12 cellular contexts compared by ENCODE assay signal in the genomic region with DNA sequence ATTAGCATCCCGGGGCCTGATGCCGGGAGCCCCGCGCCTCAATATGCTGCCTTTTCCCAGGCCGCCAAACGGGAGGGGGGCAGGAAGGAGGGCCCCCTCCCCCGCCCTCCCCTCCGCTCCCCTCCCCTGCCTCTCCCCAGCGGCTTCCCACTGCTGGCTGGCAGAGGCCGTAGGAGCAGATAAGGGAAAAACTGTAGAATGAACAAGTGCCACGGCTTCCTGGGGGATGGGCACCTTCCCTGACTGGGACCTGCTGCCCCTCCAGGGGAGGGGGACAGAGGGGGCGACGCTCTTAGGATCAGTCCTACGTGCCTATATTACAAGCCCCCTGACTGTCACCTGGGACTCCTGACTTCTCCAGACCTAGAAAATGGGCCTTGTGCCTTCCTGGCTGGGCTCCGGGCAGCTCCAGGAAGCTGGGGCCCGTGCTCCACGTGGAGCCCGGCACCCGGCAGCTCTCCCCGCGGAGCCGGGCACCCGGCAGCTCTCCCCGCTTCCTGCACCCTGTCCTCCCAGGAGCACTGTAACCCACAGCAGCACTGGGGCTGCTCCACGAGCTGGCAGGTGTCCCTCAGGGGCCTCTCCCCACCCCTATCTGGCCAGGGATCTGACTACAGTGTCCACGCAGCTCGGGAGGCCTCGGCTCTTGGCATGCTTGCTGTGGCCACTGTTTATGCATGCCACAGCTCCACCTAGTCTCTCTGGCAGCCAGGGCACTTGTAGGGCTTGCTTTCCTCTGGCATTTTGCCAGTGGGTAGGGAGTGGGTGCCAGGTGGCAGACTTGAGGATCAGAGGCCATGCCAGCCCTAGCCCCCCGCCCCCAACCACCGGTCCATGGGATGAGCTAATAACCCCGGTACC. TPM values are rescaled to one million over a fixed set of nuclear protein-coding genes. Genes with fewer than 3 reads are reported as not detected.
DNase-seq lines count a peak whose midpoint lies in the region; ATAC-seq and TF ChIP-seq lines count a peak whose summit lies in the region.
"Had no signal": no experiment of that assay in that cellular context is flagged by ENCODE, and none has a peak within 500 bp of the region (broad histone marks: within the 10 kb centered on the region; RNA-seq: fewer than 3 reads in every experiment).

No MANE protein-coding gene starts in this region.

- no peak overlapping the region for H3K4me3 Mint-ChIP-seq in activated CD8-positive, alpha-beta memory T cell treated with anti-CD3 and anti-CD28 coated beads, Interleukin-2, amount 10 ng/mL, durations not matched to agents 7 days and 5 days

- peak; percentile 60 for DNase-seq in activated CD8-positive, alpha-beta memory T cell treated with anti-CD3 and anti-CD28 coated beads for 24 hours
- DNase-seq in activated CD8-positive, alpha-beta memory T cell treated with anti-CD3 and anti-CD28 coated beads, Interleukin-2, amount 10 ng/mL, durations not matched to agents 7 days and 5 days: no peak
- DNase-seq in NCI-H510A (lab: John Stamatoyannopoulos, UW): peak; percentile 61
- no peak for DNase-seq in esophagus squamous epithelium (lab: John Stamatoyannopoulos, UW)
- peak; percentile 76 for DNase-seq in stomach
- no peak for DNase-seq in cortex of kidney (lab: John Stamatoyannopoulos, UW)
- DNase-seq in uterus: no peak
- no peak for DNase-seq in superior temporal gyrus (ENCODE audit: extremely low spot score)
- DNase-seq: Caco-2, MV-4-11 had no signal

- ATAC-seq in activated CD8-positive, alpha-beta memory T cell treated with anti-CD3 and anti-CD28 coated beads, Interleukin-2, amount 10 ng/mL, durations not matched to agents 7 days and 5 days: no peak
- ATAC-seq: sciatic nerve had no signal

- H3K36me3 ChIP-seq in esophagus squamous epithelium: no peaks in the 10 kb centered on the region
- no peaks in the 10 kb centered on the region for H3K36me3 ChIP-seq in stomach
- H3K36me3 ChIP-seq in uterus: no peaks in the 10 kb centered on the region

- peaks cover 0 to 80% (median 0%) of the 10 kb centered on the region in 4 donors for H3K27me3 ChIP-seq in esophagus squamous epithelium
- peaks cover 0 to 88% (median 57%) of the 10 kb centered on the region in 3 donors for H3K27me3 ChIP-seq in stomach
- H3K27me3 ChIP-seq in uterus: peaks cover 19 to 37% of the 10 kb centered on the region in 2 donors

- CTCF ChIA-PET in activated CD8-positive, alpha-beta memory T cell treated with anti-CD3 and anti-CD28 coated beads, Interleukin-2, amount 10 ng/mL, durations not matched to agents 7 days and 5 days (lab: Charles Lee): interaction anchor here (0.7 to 1.2 kb wide), 4 partner anchors 10 to 116 kb away, joined by 3 to 5 read pairs (median 4); no protein-coding TSS in a partner anchor

- peaks cover 11% of the 10 kb centered on the region for H3K4me1 Mint-ChIP-seq in activated CD8-positive, alpha-beta memory T cell treated with anti-CD3 and anti-CD28 coated beads, Interleukin-2, amount 10 ng/mL, durations not matched to agents 7 days and 5 days

- H3K9me3 Mint-ChIP-seq in activated CD8-positive, alpha-beta memory T cell treated with anti-CD3 and anti-CD28 coated beads, Interleukin-2, amount 10 ng/mL, durations not matched to agents 7 days and 5 days (ENCODE audit: low read depth): no peaks in the 10 kb centered on the region

- TF ChIP-seq POLR2A in esophagus squamous epithelium (IDR thresholded peaks at IDR 0.05) (no peak), stomach (IDR thresholded peaks at IDR 0.05) (no peak), uterus (IDR thresholded peaks at IDR 0.05) (no peak)

- H3K4me1 ChIP-seq in esophagus squamous epithelium (peaks cover 75 to 94% (median 78%) of the 10 kb centered on the region in 3 donors), stomach (peaks cover 52 to 66% (median 65%) of the 10 kb centered on the region in 4 donors), uterus (peaks cover 0 to 17% of the 10 kb centered on the region in 2 donors)

- TF ChIP-seq CTCF in esophagus squamous epithelium (IDR thresholded peaks at IDR 0.05): no peak
- no peak for TF ChIP-seq CTCF in stomach (IDR thresholded peaks at IDR 0.05)
- no peak for TF ChIP-seq CTCF in uterus (IDR thresholded peaks at IDR 0.05)

- H3K4me3 ChIP-seq in esophagus squamous epithelium (peak overlapping the region; percentile 22 to 67 (median 42)), stomach (peak overlapping the region; percentile 31 to 55 (median 36)), uterus (no peak overlapping the region)

- H3K9me3 ChIP-seq in esophagus squamous epithelium: no peaks in the 10 kb centered on the region
- no peaks in the 10 kb centered on the region for H3K9me3 ChIP-seq in stomach
- no peaks in the 10 kb centered on the region for H3K9me3 ChIP-seq in uterus
- H3K9me3 ChIP-seq: Caco-2 had no signal

- no peaks in the 10 kb centered on the region for H3K36me3 Mint-ChIP-seq in activated CD8-positive, alpha-beta memory T cell treated with anti-CD3 and anti-CD28 coated beads, Interleukin-2, amount 10 ng/mL, durations not matched to agents 7 days and 5 days

- H3K27ac Mint-ChIP-seq in activated CD8-positive, alpha-beta memory T cell treated with anti-CD3 and anti-CD28 coated beads, Interleukin-2, amount 10 ng/mL, durations not matched to agents 7 days and 5 days: no peak overlapping the region

- H3K27ac ChIP-seq in esophagus squamous epithelium (peak overlapping the region; percentile 41 to 62 (median 50)), stomach (peak overlapping the region in 4 of 5 donors; percentile 19 to 62 (median 32)), uterus (peak overlapping the region in 1 of 2 donors; percentile 38)

- H3K27me3 Mint-ChIP-seq in activated CD8-positive, alpha-beta memory T cell treated with anti-CD3 and anti-CD28 coated beads, Interleukin-2, amount 10 ng/mL, durations not matched to agents 7 days and 5 days: peaks cover 21% of the 10 kb centered on the region

- WGBS in esophagus squamous epithelium, 2 donors: 10 to 15% methylated on average over 5 to 8 of the region's 31 CpGs
- 6 to 16% (median 12%) methylated on average over 15 to 31 of the region's 31 CpGs for WGBS in stomach, 5 donors

- intact Hi-C loops in esophagus squamous epithelium (cut with DNase I) (no loop called here), stomach (cut with DNase I; ENCODE audit: low total_unique reads) (no loop called here), uterus (cut with DNase I; ENCODE audit: low total_unique reads) (no loop called here)

- no peak for TF ChIP-seq EP300 in stomach (IDR thresholded peaks at IDR 0.05)

RNA-seq across cellular contexts. Expression of gene HES5, which starts 0.7 kb away (rescaled TPM):
- not detected for total RNA-seq in activated CD8-positive, alpha-beta memory T cell treated with anti-CD3 and anti-CD28 coated beads, Interleukin-2, amount 10 ng/mL, durations not matched to agents 7 days and 5 days
- total RNA-seq in esophagus squamous epithelium: under 1 TPM in 3 of 4 donors, not detected in 1; 0.35 to 0.76 (median 0.70) TPM
- total RNA-seq in stomach: 1 to 10 TPM in 1 of 5 donors, not detected in 4; 9.6 TPM
- under 1 TPM in 1 of 3 donors, not detected in 2; 0.25 TPM for polyA plus RNA-seq in stomach
- 1 to 10 TPM in 2 of 4 donors, under 1 TPM in 1, not detected in 1; 0.34 to 2.8 (median 1.8) TPM for total RNA-seq in uterus
- total RNA-seq: Caco-2, fibroblast of lung had no signal
- polyA plus RNA-seq: fibroblast of lung had no signal

RNA-seq across cellular contexts. Expression of gene PANK4, which starts 4.3 kb away (rescaled TPM):
- 10 to 100 TPM; 72.2 to 91.2 TPM for total RNA-seq in activated CD8-positive, alpha-beta memory T cell treated with anti-CD3 and anti-CD28 coated beads, Interleukin-2, amount 10 ng/mL, durations not matched to agents 7 days and 5 days
- total RNA-seq in esophagus squamous epithelium (10 to 100 TPM; 11.8 to 29.1 (median 17.0) TPM), stomach (10 to 100 TPM in 4 of 5 donors, 1 to 10 TPM in 1; 6.4 to 86.0 (median 27.9) TPM), uterus (10 to 100 TPM; 29.2 to 43.9 (median 33.6) TPM)
- polyA plus RNA-seq in stomach: 10 to 100 TPM in 2 of 3 donors, 1 to 10 TPM in 1; 7.6 to 17.2 (median 15.6) TPM

RNA-seq across cellular contexts. Expression of gene TNFRSF14, which starts 25.4 kb away (rescaled TPM):
- total RNA-seq in activated CD8-positive, alpha-beta memory T cell treated with anti-CD3 and anti-CD28 coated beads, Interleukin-2, amount 10 ng/mL, durations not matched to agents 7 days and 5 days: 100 to 1,000 TPM; 106 to 111 TPM
- total RNA-seq in esophagus squamous epithelium: 10 to 100 TPM; 13.8 to 39.5 (median 19.6) TPM
- total RNA-seq in stomach: 100 to 1,000 TPM in 3 of 5 donors, 10 to 100 TPM in 2; 33.2 to 413 (median 301) TPM
- polyA plus RNA-seq in stomach: 100 to 1,000 TPM in 1 of 3 donors, 10 to 100 TPM in 2; 58.0 to 128 (median 64.8) TPM
- 100 to 1,000 TPM in 1 of 4 donors, 10 to 100 TPM in 3; 17.5 to 102 (median 47.7) TPM for total RNA-seq in uterus

RNA-seq across cellular contexts. Expression of gene PLCH2, which starts 54.6 kb away (rescaled TPM):
- 10 to 100 TPM in 1 of 2 experiments, 1 to 10 TPM in 1; 6.5 to 13.5 TPM for total RNA-seq in activated CD8-positive, alpha-beta memory T cell treated with anti-CD3 and anti-CD28 coated beads, Interleukin-2, amount 10 ng/mL, durations not matched to agents 7 days and 5 days
- total RNA-seq in esophagus squamous epithelium (10 to 100 TPM; 26.1 to 34.3 (median 31.5) TPM), stomach (1 to 10 TPM in 2 of 5 donors, under 1 TPM in 1, not detected in 2; 0.55 to 4.5 (median 1.3) TPM), uterus (1 to 10 TPM in 1 of 4 donors, under 1 TPM in 1, not detected in 2; 0.21 to 3.0 TPM)
- 10 to 100 TPM in 1 of 3 donors, under 1 TPM in 2; 0.75 to 24.9 (median 0.76) TPM for polyA plus RNA-seq in stomach

RNA-seq across cellular contexts. Expression of gene PRXL2B, which starts 55.8 kb away (rescaled TPM):
- total RNA-seq in activated CD8-positive, alpha-beta memory T cell treated with anti-CD3 and anti-CD28 coated beads, Interleukin-2, amount 10 ng/mL, durations not matched to agents 7 days and 5 days: 10 to 100 TPM; 22.4 to 26.2 TPM
- 10 to 100 TPM in 3 of 4 donors, 1 to 10 TPM in 1; 8.2 to 33.9 (median 11.3) TPM for total RNA-seq in esophagus squamous epithelium
- 100 to 1,000 TPM in 1 of 5 donors, 10 to 100 TPM in 3, 1 to 10 TPM in 1; 8.5 to 668 (median 21.0) TPM for total RNA-seq in stomach
- 10 to 100 TPM; 18.9 to 23.8 (median 20.9) TPM for polyA plus RNA-seq in stomach
- 10 to 100 TPM in 2 of 4 donors, 1 to 10 TPM in 1, under 1 TPM in 1; 0.51 to 20.5 (median 13.2) TPM for total RNA-seq in uterus

Comparison
In these comparisons a context has a peak if more than half of its experiments do, and no peak if none do; other contexts are left out.
1. DNase-seq: peak in activated CD8-positive, alpha-beta memory T cell treated with anti-CD3 and anti-CD28 coated beads for 24 hours (single experiment), NCI-H510A (single experiment) and stomach (single experiment); none in activated CD8-positive, alpha-beta memory T cell treated with anti-CD3 and anti-CD28 coated beads, Interleukin-2, amount 10 ng/mL, durations not matched to agents 7 days and 5 days (single experiment), esophagus squamous epithelium (single experiment), cortex of kidney (single experiment), uterus (0 of 2) and superior temporal gyrus (single experiment).
2. H3K4me3 ChIP-seq: peak in esophagus squamous epithelium (4 of 4) and stomach (4 of 4); none in uterus (0 of 2).